ENCODE assay signal across 8 cellular contexts in the genomic region with DNA sequence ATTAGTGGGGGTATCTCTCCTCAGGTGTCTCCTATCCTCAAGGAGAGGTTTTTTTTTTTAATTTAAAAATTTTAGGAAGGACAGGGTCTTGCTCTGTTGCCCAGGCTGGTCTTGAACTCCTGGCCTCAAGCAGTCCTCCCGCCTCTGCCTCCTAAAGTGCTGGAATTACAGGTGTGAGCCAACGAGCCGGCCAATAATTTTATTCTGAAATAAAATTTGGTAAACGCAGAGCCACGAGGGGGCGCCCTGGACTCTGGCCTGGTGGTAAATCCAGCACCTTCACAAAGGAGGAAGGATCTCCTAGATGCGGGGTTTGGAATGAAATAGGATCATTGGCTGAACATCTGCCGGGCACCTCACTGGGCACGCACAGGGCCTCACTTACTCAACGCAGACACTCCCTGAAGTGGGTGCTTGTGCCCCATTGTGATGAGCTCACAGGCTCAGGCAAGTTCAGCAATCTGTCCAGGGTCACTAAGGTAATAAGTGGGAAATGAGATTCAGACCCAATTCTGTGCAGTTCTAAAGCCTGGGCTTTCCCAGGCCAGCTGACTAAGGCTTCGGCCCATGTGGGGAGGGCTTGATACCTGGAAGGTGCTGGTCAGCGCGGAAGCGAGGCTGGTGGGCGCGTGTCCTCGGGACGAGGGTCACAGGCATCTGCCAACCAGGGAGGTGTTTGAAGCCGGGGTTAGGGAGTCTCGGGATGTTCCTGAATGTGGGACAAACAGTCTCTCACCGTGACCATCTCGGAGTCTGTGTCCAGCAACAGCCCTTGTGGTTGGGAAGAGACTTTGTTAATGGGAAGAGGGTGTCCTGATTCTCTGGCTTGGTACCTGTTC. TPM values are rescaled to one million over a fixed set of nuclear protein-coding genes. Genes with fewer than 3 reads are reported as not detected.
DNase-seq lines count a peak whose midpoint lies in the region; ATAC-seq, FAIRE-seq and TF ChIP-seq lines count a peak whose summit lies in the region.

No MANE protein-coding gene starts in this region.

- RAD21 ChIA-PET in HCT116 (lab: Charles Lee; ENCODE audit: low non-redundant PET in 1 of 2, low total read pairs in 2 of 2, uncharacterized antibody in 2 of 2, unreplicated experiment in 2 of 2), result no interaction called here

- H3K4me3 ChIP-seq in HCT116 (replicated peaks in 1 of 2; ENCODE audit: low read depth in 1 of 2, low read length in 2 of 2) (no peak overlapping the region), Peyer's patch (no peak overlapping the region), ascending aorta (no peak overlapping the region), prostate gland (no peak overlapping the region)

- intact Hi-C loops in HCT116 (cut with micrococcal nuclease) (loop anchor here (2.0 kb wide), 1 partner anchor 318 kb away; no protein-coding TSS in a partner anchor), ascending aorta (cut with DNase I) (no loop called here), prostate gland (cut with DNase I) (no loop called here)

- POLR2A ChIA-PET in HCT116 (lab: Charles Lee), result no interaction called here

- H3K9ac ChIP-seq in HCT116 (ENCODE audit: low read length), result no peak overlapping the region

- CTCF ChIA-PET in HCT116 (lab: Charles Lee), result interaction anchor here (1.6 to 2.2 kb wide), 2 partner anchors 15 to 81 kb away, joined by 4 to 6 read pairs; no protein-coding TSS in a partner anchor

- H3K4me2 ChIP-seq in HCT116 (ENCODE audit: low read length), result no peak overlapping the region

- H3K27ac ChIP-seq in HCT116 (ENCODE audit: low read depth, low read length) (no peak overlapping the region), Peyer's patch (no peak overlapping the region), ascending aorta (no peak overlapping the region), prostate gland (no peak overlapping the region)

- peak; percentile 25; the same call in 1 of the 2 replicates for TF ChIP-seq RAD21 in HCT116 (IDR thresholded peaks at IDR 0.05; ENCODE audit: low read depth)

- BruUV-seq in HCT116 (replicated peaks; lab: Mats Ljungman, UMichigan), result no TSS peak

- TF ChIP-seq POLR2A in HCT116 (IDR thresholded peaks at IDR 0.05; ENCODE audit: borderline replicate concordance, extremely low read depth, insufficient read depth, insufficient read length) (no peak), Peyer's patch (IDR thresholded peaks at IDR 0.05) (no peak), prostate gland (IDR thresholded peaks at IDR 0.05) (no peak)

- DNase-seq in D721Med (ENCODE audit: insufficient read length, low spot score) (no peak), HCT116 (ENCODE audit: low read depth, low spot score) (peak; percentile 64), Peyer's patch (peak; percentile 32 to 74 (median 69)), ascending aorta (ENCODE audit: low spot score in 2 of 2) (no peak), lung microvascular endothelial cell (ENCODE audit: low read depth in 2 of 2) (peak; percentile 50 to 52), HuH-7.5 (ENCODE audit: low spot score) (no peak), prostate gland (ENCODE audit: low spot score) (no peak)

- H3K27me3 ChIP-seq in HCT116 (ENCODE audit: insufficient read depth, low read length) (peaks cover 2% of the 10 kb centered on the region; the same call in 1 of the 2 replicates), Peyer's patch (no peaks in the 10 kb centered on the region), ascending aorta (no peaks in the 10 kb centered on the region), prostate gland (replicated peaks; ENCODE audit: insufficient read depth) (no peaks in the 10 kb centered on the region)

- 75% methylated on average over 22 of the region's 22 CpGs for WGBS in prostate gland

- H3K9me3 ChIP-seq in HCT116 (ENCODE audit: control insufficient read depth in 1 of 2, insufficient read depth in 1 of 2, low read depth in 1 of 2, low read length in 2 of 2), result no peaks in the 10 kb centered on the region
- no peaks in the 10 kb centered on the region for H3K9me3 ChIP-seq in Peyer's patch
- no peaks in the 10 kb centered on the region for H3K9me3 ChIP-seq in ascending aorta
- no peaks in the 10 kb centered on the region for H3K9me3 ChIP-seq in prostate gland

- H2AFZ ChIP-seq in HCT116 (ENCODE audit: low read depth, low read length, poor library complexity, severe bottlenecking), result peak overlapping the region; percentile 73

- H3K79me2 ChIP-seq in HCT116 (ENCODE audit: insufficient read depth, low read length), result no peaks in the 10 kb centered on the region

- ATAC-seq in HCT116 (peak; percentile 69), HG02571 (IDR thresholded peaks at IDR 0.05; ENCODE audit: unreplicated experiment) (no peak)

- peak; percentile 58 for TF ChIP-seq CTCF in D721Med (IDR thresholded peaks at IDR 0.05; ENCODE audit: insufficient read depth, missing control alignments)
- peak; percentile 64 to 71 (median 71) for TF ChIP-seq CTCF in HCT116 (IDR thresholded peaks at IDR 0.05 in 2 of 3, conservative IDR thresholded peaks at IDR 0.05 in 1 of 3; ENCODE audit: borderline replicate concordance in 1 of 3, insufficient read depth in 1 of 3, low read depth in 2 of 3, low read length in 2 of 3)
- peak in 4 of 6 experiments; percentile 30 to 51 (median 38) for TF ChIP-seq CTCF in Peyer's patch (IDR thresholded peaks at IDR 0.05)
- peak in 2 of 3 experiments; percentile 21 to 35 for TF ChIP-seq CTCF in ascending aorta (IDR thresholded peaks at IDR 0.05)
- TF ChIP-seq CTCF in prostate gland (IDR thresholded peaks at IDR 0.05), result peak in 1 of 4 experiments; percentile 8

- no peaks in the 10 kb centered on the region for H3K9me2 ChIP-seq in HCT116 (ENCODE audit: insufficient read depth)

- H3K36me3 ChIP-seq in HCT116 (ENCODE audit: control insufficient read depth in 1 of 2, insufficient read depth in 2 of 2, low read length in 2 of 2) (no peaks in the 10 kb centered on the region), Peyer's patch (no peaks in the 10 kb centered on the region), ascending aorta (no peaks in the 10 kb centered on the region), prostate gland (no peaks in the 10 kb centered on the region)

- H3K4me1 ChIP-seq in HCT116 (ENCODE audit: control insufficient read depth in 1 of 2, insufficient read depth in 2 of 2, low read length in 2 of 2) (peaks cover 0 to 4% of the 10 kb centered on the region in 2 experiments; a peak in 1 of 4 replicates), Peyer's patch (no peaks in the 10 kb centered on the region), ascending aorta (no peaks in the 10 kb centered on the region), prostate gland (replicated peaks) (no peaks in the 10 kb centered on the region)

- no peak for FAIRE-seq in D721Med (lab: Jason Lieb, UNC)

- no peaks in the 10 kb centered on the region for H4K20me1 ChIP-seq in HCT116 (ENCODE audit: insufficient read depth)

TF ChIP-seq in HCT116, 20 proteins besides CTCF, POLR2A, EP300 and RAD21:
- TF ChIP-seq FOSL1 (IDR thresholded peaks at IDR 0.05; ENCODE audit: low read depth) (no peak), CBX3 (IDR thresholded peaks at IDR 0.05; ENCODE audit: low read depth) (peak; percentile 61; the same call in 1 of the 2 replicates), TCF7L2 (IDR thresholded peaks at IDR 0.05; ENCODE audit: borderline replicate concordance, extremely low read depth, insufficient read depth, insufficient read length) (no peak), ZFX (IDR thresholded peaks at IDR 0.05) (no peak), SRF (IDR thresholded peaks at IDR 0.05; ENCODE audit: low read depth) (no peak), CEBPB (IDR thresholded peaks at IDR 0.05; ENCODE audit: low read depth) (no peak), EGR1 (IDR thresholded peaks at IDR 0.05; ENCODE audit: low read depth) (no peak), JUND (IDR thresholded peaks at IDR 0.05) (no peak), EZH2 (IDR thresholded peaks at IDR 0.05) (no peak), SP1 (IDR thresholded peaks at IDR 0.05; ENCODE audit: low read depth) (0 out of 2 replicates have a peak, but pooled peaks have one; percentile 5)
- TF ChIP-seq, protein P1, sequence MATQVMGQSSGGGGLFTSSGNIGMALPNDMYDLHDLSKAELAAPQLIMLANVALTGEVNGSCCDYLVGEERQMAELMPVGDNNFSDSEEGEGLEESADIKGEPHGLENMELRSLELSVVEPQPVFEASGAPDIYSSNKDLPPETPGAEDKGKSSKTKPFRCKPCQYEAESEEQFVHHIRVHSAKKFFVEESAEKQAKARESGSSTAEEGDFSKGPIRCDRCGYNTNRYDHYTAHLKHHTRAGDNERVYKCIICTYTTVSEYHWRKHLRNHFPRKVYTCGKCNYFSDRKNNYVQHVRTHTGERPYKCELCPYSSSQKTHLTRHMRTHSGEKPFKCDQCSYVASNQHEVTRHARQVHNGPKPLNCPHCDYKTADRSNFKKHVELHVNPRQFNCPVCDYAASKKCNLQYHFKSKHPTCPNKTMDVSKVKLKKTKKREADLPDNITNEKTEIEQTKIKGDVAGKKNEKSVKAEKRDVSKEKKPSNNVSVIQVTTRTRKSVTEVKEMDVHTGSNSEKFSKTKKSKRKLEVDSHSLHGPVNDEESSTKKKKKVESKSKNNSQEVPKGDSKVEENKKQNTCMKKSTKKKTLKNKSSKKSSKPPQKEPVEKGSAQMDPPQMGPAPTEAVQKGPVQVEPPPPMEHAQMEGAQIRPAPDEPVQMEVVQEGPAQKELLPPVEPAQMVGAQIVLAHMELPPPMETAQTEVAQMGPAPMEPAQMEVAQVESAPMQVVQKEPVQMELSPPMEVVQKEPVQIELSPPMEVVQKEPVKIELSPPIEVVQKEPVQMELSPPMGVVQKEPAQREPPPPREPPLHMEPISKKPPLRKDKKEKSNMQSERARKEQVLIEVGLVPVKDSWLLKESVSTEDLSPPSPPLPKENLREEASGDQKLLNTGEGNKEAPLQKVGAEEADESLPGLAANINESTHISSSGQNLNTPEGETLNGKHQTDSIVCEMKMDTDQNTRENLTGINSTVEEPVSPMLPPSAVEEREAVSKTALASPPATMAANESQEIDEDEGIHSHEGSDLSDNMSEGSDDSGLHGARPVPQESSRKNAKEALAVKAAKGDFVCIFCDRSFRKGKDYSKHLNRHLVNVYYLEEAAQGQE (IDR thresholded peaks at IDR 0.05; ENCODE audit: low read depth), result no peak
- TF ChIP-seq, protein P2, sequence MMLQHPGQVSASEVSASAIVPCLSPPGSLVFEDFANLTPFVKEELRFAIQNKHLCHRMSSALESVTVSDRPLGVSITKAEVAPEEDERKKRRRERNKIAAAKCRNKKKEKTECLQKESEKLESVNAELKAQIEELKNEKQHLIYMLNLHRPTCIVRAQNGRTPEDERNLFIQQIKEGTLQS (IDR thresholded peaks at IDR 0.05), result no peak
- TF ChIP-seq, protein P3, sequence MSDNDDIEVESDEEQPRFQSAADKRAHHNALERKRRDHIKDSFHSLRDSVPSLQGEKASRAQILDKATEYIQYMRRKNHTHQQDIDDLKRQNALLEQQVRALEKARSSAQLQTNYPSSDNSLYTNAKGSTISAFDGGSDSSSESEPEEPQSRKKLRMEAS (IDR thresholded peaks at IDR 0.05), result no peak

RNA-seq across cellular contexts. Expression of a gene that starts 32.7 kb away (rescaled TPM):
- total RNA-seq in HCT116 (2021; ENCODE audit: unreplicated experiment) (21.2 TPM), Peyer's patch (10 to 100 TPM; 10.7 to 25.8 (median 20.2) TPM), ascending aorta (9.6 TPM), lung microvascular endothelial cell (10.2 and 15.1 TPM in 2 replicates), prostate gland (10 to 100 TPM; 23.4 to 33.3 TPM)
- polyA plus RNA-seq in HCT116 (2012), result 10.0 and 11.0 TPM in 2 replicates

Comparison
In these comparisons a context has a peak if more than half of its experiments do, and no peak if none do; other contexts are left out.
1. DNase-seq: peak in HCT116 (single experiment), Peyer's patch (3 of 3) and lung microvascular endothelial cell (2 of 2); none in D721Med (single experiment), ascending aorta (0 of 2), HuH-7.5 (single experiment) and prostate gland (single experiment).